ENCODE assay signal across 20 cellular contexts in the genomic region with DNA sequence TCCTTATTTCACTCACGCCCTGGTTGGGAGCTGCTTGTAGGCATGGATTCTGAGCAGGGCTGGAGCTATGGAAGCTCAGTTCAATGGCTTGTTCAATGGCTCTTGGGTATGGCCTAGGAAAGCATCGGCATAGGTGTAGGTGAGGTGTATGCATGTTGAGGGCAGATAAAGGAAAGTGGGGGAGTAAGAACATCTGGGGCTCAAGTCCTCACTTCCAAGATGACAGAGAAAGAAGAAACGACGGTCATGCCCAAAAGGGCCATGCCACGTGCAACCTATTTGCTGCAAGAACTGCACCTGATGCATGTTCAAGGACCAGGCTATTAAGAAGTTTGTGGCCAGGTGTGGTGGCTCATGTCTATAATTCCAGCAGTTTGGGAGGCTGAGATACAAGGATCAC. TPM values are rescaled to one million over a fixed set of nuclear protein-coding genes. Genes with fewer than 3 reads are reported as not detected.
A peak's percentile ranks its signal among the peaks of the same experiment; 100 is the strongest.
DNase-seq lines count a peak whose midpoint lies in the region; ATAC-seq, FAIRE-seq and TF ChIP-seq lines count a peak whose summit lies in the region.
"Had no signal": no experiment of that assay in that cellular context is flagged by ENCODE, and none has a peak within 500 bp of the region (broad histone marks: within the 10 kb centered on the region; RNA-seq: fewer than 3 reads in every experiment).

No MANE protein-coding gene starts in this region.

- peak; percentile 7 for ATAC-seq in stimulated activated memory B cell treated with anti-CD40 and anti-IgM and Interleukin-4, amounts not matched to agents 10 μg/mL and 1 μg/mL and 100 μg/mL, for 72 hours
- ATAC-seq: PC-3 had no signal

- peaks cover 38% of the 10 kb centered on the region for H3K4me1 ChIP-seq in GM23248 (ENCODE audit: insufficient read depth)
- H3K4me1 ChIP-seq in mesenchymal stem cell (ENCODE audit: control insufficient read depth, insufficient read depth, low read depth, low read length): peaks cover 17% of the 10 kb centered on the region
- peaks cover 0 to 40% (median 3%) of the 10 kb centered on the region in 4 donors for H3K4me1 ChIP-seq in tibial nerve
- H3K4me1 ChIP-seq: Caco-2 had no signal

- H2BK5ac ChIP-seq in mesenchymal stem cell (ENCODE audit: low read depth, low read length, poor library complexity, severe bottlenecking): no peak overlapping the region

- no peak overlapping the region for H2BK15ac ChIP-seq in mesenchymal stem cell (ENCODE audit: low read depth, poor library complexity, severe bottlenecking)

- H2AFZ ChIP-seq in GM23248: no peak overlapping the region
- H2AFZ ChIP-seq in mesenchymal stem cell (ENCODE audit: low read depth, low read length): no peak overlapping the region

- WGBS in GM23248 (ENCODE audit: low coverage in 1 of 2, low lambda C conversion rate in 2 of 2, missing lambda C conversion rate in 2 of 2), 2 experiments: 81 to 84% methylated on average over 5 of the region's 5 CpGs
- WGBS in mesenchymal stem cell: 94% methylated on average over 5 of the region's 5 CpGs
- WGBS in tibial nerve, 2 donors: 92 to 95% methylated on average over 5 of the region's 5 CpGs

- peak overlapping the region; percentile 11 for H2AK5ac ChIP-seq in mesenchymal stem cell (ENCODE audit: low read length, severe bottlenecking)

- H3K36me3 ChIP-seq in GM23248 (ENCODE audit: low read depth) (no peaks in the 10 kb centered on the region), bronchial epithelial cell (ENCODE audit: control insufficient read depth, insufficient read depth, low read length) (no peaks in the 10 kb centered on the region), mesenchymal stem cell (ENCODE audit: control insufficient read depth in 1 of 2, insufficient read depth in 2 of 2, low read depth in 1 of 2, low read length in 2 of 2) (peaks cover 0 to 3% of the 10 kb centered on the region in 2 experiments), tibial nerve (no peaks in the 10 kb centered on the region)
- H3K36me3 ChIP-seq: BE2C had no signal

- in situ Hi-C loops in GM23248 (cut with MboI): no loop called here

- no peaks in the 10 kb centered on the region for H4K20me1 ChIP-seq in GM23248 (ENCODE audit: insufficient read depth)

- H3K4me3 ChIP-seq in GM23248 (peak overlapping the region; percentile 45; the same call in 1 of the 2 replicates), bronchial epithelial cell (ENCODE audit: low read depth, low read length) (no peak overlapping the region), mesenchymal stem cell (ENCODE audit: insufficient read depth in 1 of 2, low read depth in 1 of 2, low read length in 2 of 2) (peak overlapping the region in 1 of 2 experiments; percentile 23), tibial nerve (no peak overlapping the region)

- H3K4me2 ChIP-seq in GM23248 (ENCODE audit: unreplicated experiment) (peak overlapping the region; percentile 62), mesenchymal stem cell (ENCODE audit: low read length, poor library complexity, severe bottlenecking) (no peak overlapping the region)
- H3K4me2 ChIP-seq: KMS-11 had no signal

- H3K18ac ChIP-seq in mesenchymal stem cell (ENCODE audit: low read depth in 1 of 2, low read length in 2 of 2): no peak overlapping the region

- no peak overlapping the region for H3K27ac Mint-ChIP-seq in stimulated activated memory B cell treated with anti-CD40 and anti-IgM and Interleukin-4, amounts not matched to agents 10 μg/mL and 1 μg/mL and 100 μg/mL, for 72 hours
- H3K27ac Mint-ChIP-seq: CD4-positive, CD25-positive, alpha-beta regulatory T cell had no signal

- H3K27me3 Mint-ChIP-seq in stimulated activated memory B cell treated with anti-CD40 and anti-IgM and Interleukin-4, amounts not matched to agents 10 μg/mL and 1 μg/mL and 100 μg/mL, for 72 hours: peaks cover 23% of the 10 kb centered on the region

- no peak overlapping the region for H4K8ac ChIP-seq in mesenchymal stem cell (ENCODE audit: low read length)

- DNase-seq in GM23248: no peak
- no peak for DNase-seq in bronchial epithelial cell (ENCODE audit: low read depth)
- no peak for DNase-seq in mesenchymal stem cell
- no peak for DNase-seq in tibial nerve (ENCODE audit: low spot score in 2 of 2)
- no peak for DNase-seq in middle frontal gyrus (ENCODE audit: extremely low spot score, low spot score)
- no peak for DNase-seq in dermis blood vessel endothelial cell
- DNase-seq: BE2C; Caco-2; CD4-positive, CD25-positive, alpha-beta regulatory T cell; DMS153; GDM1; GOT3; NCI-H1417 treated with DMSO at 0.1 percent for 48 hours; NCI-H187 treated with DMSO at 0.1 percent for 48 hours; NCI-H2227 treated with DMSO at 0.1 percent for 48 hours; NCI-H82; PC-3 had no signal

- no peaks in the 10 kb centered on the region for H3K36me3 Mint-ChIP-seq in stimulated activated memory B cell treated with anti-CD40 and anti-IgM and Interleukin-4, amounts not matched to agents 10 μg/mL and 1 μg/mL and 100 μg/mL, for 72 hours
- H3K36me3 Mint-ChIP-seq: CD4-positive, CD25-positive, alpha-beta regulatory T cell had no signal

- no peak overlapping the region for H3K4ac ChIP-seq in mesenchymal stem cell (ENCODE audit: low read depth in 1 of 2, low read length in 2 of 2)

- H3K4me1 Mint-ChIP-seq in stimulated activated memory B cell treated with anti-CD40 and anti-IgM and Interleukin-4, amounts not matched to agents 10 μg/mL and 1 μg/mL and 100 μg/mL, for 72 hours: no peaks in the 10 kb centered on the region
- H3K4me1 Mint-ChIP-seq: CD4-positive, CD25-positive, alpha-beta regulatory T cell had no signal

- TF ChIP-seq POLR2A in tibial nerve (IDR thresholded peaks at IDR 0.05): no peak

- peaks cover 2% of the 10 kb centered on the region for H3K9me3 Mint-ChIP-seq in stimulated activated memory B cell treated with anti-CD40 and anti-IgM and Interleukin-4, amounts not matched to agents 10 μg/mL and 1 μg/mL and 100 μg/mL, for 72 hours

- H3K4me3 Mint-ChIP-seq in stimulated activated memory B cell treated with anti-CD40 and anti-IgM and Interleukin-4, amounts not matched to agents 10 μg/mL and 1 μg/mL and 100 μg/mL, for 72 hours: no peak overlapping the region
- H3K4me3 Mint-ChIP-seq: CD4-positive, CD25-positive, alpha-beta regulatory T cell had no signal

- H3K79me1 ChIP-seq in mesenchymal stem cell (replicated peaks; ENCODE audit: low read length, poor library complexity, severe bottlenecking): peaks cover 31% of the 10 kb centered on the region

- H3K9me3 ChIP-seq in GM23248 (ENCODE audit: low read depth) (no peaks in the 10 kb centered on the region), mesenchymal stem cell (ENCODE audit: control insufficient read depth, low read length) (no peaks in the 10 kb centered on the region), tibial nerve (no peaks in the 10 kb centered on the region)
- H3K9me3 ChIP-seq: BE2C, Caco-2 had no signal

- H2BK12ac ChIP-seq in mesenchymal stem cell (ENCODE audit: low read length in 2 of 2): no peak overlapping the region

- H3K9ac ChIP-seq in GM23248 (peak overlapping the region; percentile 14), mesenchymal stem cell (ENCODE audit: low read length) (no peak overlapping the region)
- H3K9ac ChIP-seq: KMS-11 had no signal

- H3K23ac ChIP-seq in mesenchymal stem cell (ENCODE audit: low read length in 2 of 2): no peak overlapping the region

- peak; percentile 55 for FAIRE-seq in bronchial epithelial cell (lab: Jason Lieb, UNC)

- peak overlapping the region; percentile 58 for H3K27ac ChIP-seq in GM23248
- peak overlapping the region; percentile 27 for H3K27ac ChIP-seq in mesenchymal stem cell (ENCODE audit: low read length, poor library complexity, severe bottlenecking)
- H3K27ac ChIP-seq in tibial nerve: peak overlapping the region in 1 of 4 donors; percentile 36
- H3K27ac ChIP-seq: KMS-11, RWPE1 had no signal

- H3K14ac ChIP-seq in mesenchymal stem cell (ENCODE audit: low read length in 2 of 2): no peak overlapping the region

- TF ChIP-seq CTCF in bronchial epithelial cell (IDR thresholded peaks at IDR 0.05; ENCODE audit: insufficient read depth, low read length, severe bottlenecking) (no peak), tibial nerve (IDR thresholded peaks at IDR 0.05) (no peak)

- no peak for TF ChIP-seq EP300 in tibial nerve (IDR thresholded peaks at IDR 0.05)

- H3K9me2 ChIP-seq in GM23248 (ENCODE audit: insufficient read depth): no peaks in the 10 kb centered on the region

- H3K27me3 ChIP-seq in GM23248 (replicated peaks; ENCODE audit: insufficient read depth) (no peaks in the 10 kb centered on the region), bronchial epithelial cell (ENCODE audit: control insufficient read depth, insufficient read depth, low read length) (no peaks in the 10 kb centered on the region), mesenchymal stem cell (ENCODE audit: control insufficient read depth in 1 of 2, insufficient read depth in 1 of 2, low read length in 2 of 2) (no peaks in the 10 kb centered on the region), tibial nerve (no peaks in the 10 kb centered on the region)
- H3K27me3 ChIP-seq: BE2C had no signal

- no peak overlapping the region for H2BK120ac ChIP-seq in mesenchymal stem cell (ENCODE audit: low read depth, low read length)

- H4K91ac ChIP-seq in mesenchymal stem cell (ENCODE audit: low read length): no peak overlapping the region

- peaks cover 86% of the 10 kb centered on the region for H3K79me2 ChIP-seq in GM23248 (ENCODE audit: insufficient read depth)

- peaks cover 32% of the 10 kb centered on the region; the same call in 1 of the 2 replicates for H3F3A ChIP-seq in GM23248 (ENCODE audit: insufficient read depth)

RNA-seq across cellular contexts. Expression of gene SCD5, which starts 23.4 kb away (rescaled TPM):
- 37.6 and 39.8 TPM in 2 replicates for total RNA-seq in GM23248 (2014; rRNA removed; shearing (Covaris generic))
- polyA plus RNA-seq in GM23248 (2016; fragmentation: Nextera tagmentation; extraction: Ambion mirVana): 12.5 TPM in 2 replicates
- total RNA-seq in bronchial epithelial cell (1.3 and 4.2 TPM in 2 replicates), tibial nerve (10 to 100 TPM; 27.6 to 79.3 (median 55.3) TPM), dermis blood vessel endothelial cell (55.6 and 60.1 TPM in 2 replicates)
- polyA plus RNA-seq in mesenchymal stem cell (2013, experiment 1 of 2): 5.9 TPM
- 6.0 TPM for polyA plus RNA-seq in mesenchymal stem cell (2013, experiment 2 of 2)
